1 cellular context compared by ENCODE assay signal in the genomic region with DNA sequence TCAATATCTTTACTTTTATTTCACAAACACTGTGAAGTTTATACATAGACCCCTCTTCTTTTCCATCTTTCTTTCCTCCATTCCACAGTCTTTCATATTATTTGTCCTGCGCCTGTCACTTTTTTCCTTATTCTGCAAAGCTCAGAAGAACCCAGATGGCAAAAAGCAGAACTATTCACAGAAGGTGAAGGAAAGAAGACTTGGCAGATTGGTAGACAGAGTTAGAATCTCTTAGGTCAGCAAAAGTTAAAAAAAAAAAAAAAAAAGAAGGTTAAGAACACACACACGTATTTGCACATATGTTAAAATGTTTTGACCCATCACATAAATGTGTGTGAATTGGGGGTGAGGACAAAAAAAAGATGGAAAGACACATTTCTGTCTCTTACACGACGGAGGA.
TF ChIP-seq lines count a peak whose summit lies in the region.

No MANE protein-coding gene starts in this region.

TF ChIP-seq in IMR-90, 13 proteins besides CTCF, POLR2A, EP300 and RAD21 (continued from another document):
- TF ChIP-seq MAZ (IDR thresholded peaks at IDR 0.05; ENCODE audit: borderline replicate concordance, low read depth, low read length) (no peak), RFX5 (IDR thresholded peaks at IDR 0.05; ENCODE audit: low read depth, low read length) (no peak), SMC3 (IDR thresholded peaks at IDR 0.05; ENCODE audit: low read depth, low read length) (no peak)
